ENCODE assay signal across 19 cellular contexts in genomic region chr16:57866529-57866918, GRCh38.
A peak's percentile ranks its signal among the peaks of the same experiment; 100 is the strongest.
DNase-seq lines count a peak whose midpoint lies in the region; ATAC-seq, FAIRE-seq and TF ChIP-seq lines count a peak whose summit lies in the region.
"Had no signal": no experiment of that assay in that cellular context is flagged by ENCODE, and none has a peak within 500 bp of the region (broad histone marks: within the 10 kb centered on the region; RNA-seq: fewer than 3 reads in every experiment).

No MANE protein-coding gene starts in this region.

- DNase-seq in DMS79 (lab: John Stamatoyannopoulos, UW) (peak; percentile 20), NCI-H510A (lab: John Stamatoyannopoulos, UW) (peak; percentile 37), coronary artery (ENCODE audit: low spot score) (peak; percentile 9), keratinocyte (ENCODE audit: low read depth, low spot score) (peak; percentile 28), NCI-H187 treated with DMSO at 0.1 percent for 48 hours (lab: John Stamatoyannopoulos, UW) (no peak), GF-D8 (lab: John Stamatoyannopoulos, UW) (no peak)
- DNase-seq in stimulated activated CD4-positive, alpha-beta T cell treated with anti-CD3 and anti-CD28 coated beads, Interleukin-2, amount 100 ng/mL, for 24 hours = no peak
- DNase-seq: ACHN; AML-193; DMS 273 treated with DMSO at 0.1 percent for 48 hours; H9; NCI-H1436 treated with DMSO at 0.1 percent for 48 hours; NCI-H2081 treated with DMSO at 0.1 percent for 48 hours; NCI-H526 treated with DMSO at 0.1 percent for 48 hours; NK-92 treated with Interleukin-12 subunit alpha and Interleukin-12 subunit beta, amount 100 ng/mL, for 24 hours; SJCRH30 had no signal

- no peaks in the 10 kb centered on the region for H3K27me3 ChIP-seq in keratinocyte (ENCODE audit: control insufficient read depth, extremely low read depth, insufficient read depth, low read length)

- no peak overlapping the region for H3K27ac ChIP-seq in coronary artery
- peak overlapping the region; percentile 73 for H3K27ac ChIP-seq in keratinocyte (ENCODE audit: control insufficient read depth, insufficient read depth, low read length)
- H3K27ac ChIP-seq: HL-60, SJCRH30 had no signal

- no peaks in the 10 kb centered on the region for H3K79me2 ChIP-seq in keratinocyte (ENCODE audit: control insufficient read depth, insufficient read depth, low read length)

- no peak for ATAC-seq in GM18868 (IDR thresholded peaks at IDR 0.05; ENCODE audit: unreplicated experiment)

- no peaks in the 10 kb centered on the region for H3K9me1 ChIP-seq in keratinocyte (ENCODE audit: control insufficient read depth, extremely low read depth, insufficient read depth, low read length)

- dilution Hi-C loops in keratinocyte (cut with MboI; ENCODE audit: extremely low pct_ligation_motif_present, low sequenced_read_pairs) = no loop called here

- TF ChIP-seq CTCF in coronary artery (IDR thresholded peaks at IDR 0.05) = no peak
- no peak for TF ChIP-seq CTCF in keratinocyte (optimal IDR thresholded peaks at IDR 0.05 in 1 of 3, IDR thresholded peaks at IDR 0.05 in 1 of 3, conservative IDR thresholded peaks at IDR 0.05 in 1 of 3; ENCODE audit: extremely low read depth in 1 of 3, insufficient read depth in 2 of 3, low read length in 3 of 3)

- H3K4me3 ChIP-seq in coronary artery (no peak overlapping the region), keratinocyte (ENCODE audit: control insufficient read depth in 2 of 3, extremely low read depth in 1 of 3, insufficient read depth in 2 of 3, low read depth in 1 of 3, low read length in 3 of 3) (peak overlapping the region in 2 of 3 experiments; percentile 8 to 11)
- H3K4me3 ChIP-seq: SJCRH30 had no signal

- peak overlapping the region; percentile 45 for H3K4me2 ChIP-seq in keratinocyte (ENCODE audit: control insufficient read depth, extremely low read depth, insufficient read depth, low read depth, low read length)

- H3K36me3 ChIP-seq in keratinocyte (ENCODE audit: control insufficient read depth in 2 of 2, extremely low read depth in 1 of 2, insufficient read depth in 2 of 2, low read length in 2 of 2) = no peaks in the 10 kb centered on the region
- H3K36me3 ChIP-seq: SJCRH30 had no signal

- H3K9ac ChIP-seq in keratinocyte (ENCODE audit: control insufficient read depth, extremely low read depth, insufficient read depth, low read length) = peak overlapping the region; percentile 4

- FAIRE-seq in keratinocyte (lab: Jason Lieb, UNC) = no peak
- FAIRE-seq: HTR-8/SVneo had no signal

- H3K9me3 ChIP-seq in keratinocyte (ENCODE audit: control insufficient read depth, low read depth, low read length) = no peaks in the 10 kb centered on the region
- H3K9me3 ChIP-seq: SJCRH30 had no signal

- H4K20me1 ChIP-seq in keratinocyte (ENCODE audit: control insufficient read depth, extremely low read depth, insufficient read depth, low read length) = no peaks in the 10 kb centered on the region

- peaks cover 38% of the 10 kb centered on the region for H3K4me1 ChIP-seq in keratinocyte (ENCODE audit: control insufficient read depth, extremely low read depth, insufficient read depth, low read length)

- H2AFZ ChIP-seq in keratinocyte (ENCODE audit: control insufficient read depth, low read length) = no peak overlapping the region

Comparison
In these comparisons a context has a peak if more than half of its experiments do, and no peak if none do; other contexts are left out.
1. DNase-seq: peak in DMS79 (single experiment), NCI-H510A (single experiment), coronary artery (single experiment) and keratinocyte (single experiment); none in stimulated activated CD4-positive, alpha-beta T cell treated with anti-CD3 and anti-CD28 coated beads, Interleukin-2, amount 100 ng/mL, for 24 hours (0 of 2), NCI-H187 treated with DMSO at 0.1 percent for 48 hours (single experiment) and GF-D8 (single experiment).